ENCODE assay signal across 12 cellular contexts in genomic region chr2:85702172-85702571, GRCh38. TPM values are rescaled to one million over a fixed set of nuclear protein-coding genes. Genes with fewer than 3 reads are reported as not detected.
DNase-seq lines count a peak whose midpoint lies in the region; ATAC-seq and TF ChIP-seq lines count a peak whose summit lies in the region.
"Had no signal": no experiment of that assay in that cellular context is flagged by ENCODE, and none has a peak within 500 bp of the region (broad histone marks: within the 10 kb centered on the region; RNA-seq: fewer than 3 reads in every experiment).

No MANE protein-coding gene starts in this region.

- peak overlapping the region in 1 of 2 donors; percentile 65 for H3K4me3 Mint-ChIP-seq in activated T-cell treated with anti-CD3 and anti-CD28 coated beads, Interleukin-2, amount 50 U/mL, for 72 hours
- H3K4me3 Mint-ChIP-seq in endodermal cell = no peak overlapping the region
- peak overlapping the region in 1 of 2 donors; percentile 12 for H3K4me3 Mint-ChIP-seq in stimulated activated naive CD8-positive, alpha-beta T cell treated with anti-CD3 and anti-CD28 coated beads, Interleukin-15, amount 100 ng/mL, for 72 hours
- no peak overlapping the region for H3K4me3 Mint-ChIP-seq in naive thymus-derived CD4-positive, alpha-beta T cell
- H3K4me3 Mint-ChIP-seq: activated naive CD4-positive, alpha-beta T cell treated with anti-CD3 and anti-CD28 coated beads, Interleukin-2, amount 10 ng/mL, durations not matched to agents 7 days and 5 days had no signal

- H3K4me1 Mint-ChIP-seq in activated T-cell treated with anti-CD3 and anti-CD28 coated beads, Interleukin-2, amount 50 U/mL, for 72 hours (ENCODE audit: low read depth) = peaks cover 37% of the 10 kb centered on the region
- H3K4me1 Mint-ChIP-seq in endodermal cell = peaks cover 18% of the 10 kb centered on the region
- peaks cover 52% of the 10 kb centered on the region for H3K4me1 Mint-ChIP-seq in stimulated activated naive CD8-positive, alpha-beta T cell treated with anti-CD3 and anti-CD28 coated beads, Interleukin-15, amount 100 ng/mL, for 72 hours
- peaks cover 0 to 61% (median 3%) of the 10 kb centered on the region in 7 donors for H3K4me1 Mint-ChIP-seq in naive thymus-derived CD4-positive, alpha-beta T cell

- CTCF ChIA-PET in RWPE1 (lab: Yijun Ruan, JAX) = interaction anchor here (0.8 kb wide), 1 partner anchor 65 kb away, joined by 4 read pairs; no protein-coding TSS in a partner anchor
- CTCF ChIA-PET in naive thymus-derived CD4-positive, alpha-beta T cell (lab: Charles Lee) = no interaction called here

- no peaks in the 10 kb centered on the region for H3K9me3 ChIP-seq in endodermal cell (ENCODE audit: control insufficient read depth, low read length)
- no peaks in the 10 kb centered on the region for H3K9me3 ChIP-seq in naive thymus-derived CD4-positive, alpha-beta T cell (ENCODE audit: control insufficient read depth in 2 of 3, low read length in 3 of 3)

- H3K36me3 ChIP-seq in endodermal cell (ENCODE audit: control insufficient read depth, insufficient read depth, low read length) = no peaks in the 10 kb centered on the region
- no peaks in the 10 kb centered on the region for H3K36me3 ChIP-seq in naive thymus-derived CD4-positive, alpha-beta T cell (ENCODE audit: control insufficient read depth in 2 of 3, insufficient read depth in 3 of 3, low read length in 3 of 3)
- H3K36me3 ChIP-seq: WERI-Rb-1 had no signal

- POLR2A ChIA-PET in RWPE1 (lab: Yijun Ruan, JAX; ENCODE audit: low non-redundant PET) = no interaction called here
- POLR2A ChIA-PET in naive thymus-derived CD4-positive, alpha-beta T cell (lab: Charles Lee) = no interaction called here

- no peak overlapping the region for H3K27ac ChIP-seq in RWPE1
- H3K27ac ChIP-seq in endodermal cell (ENCODE audit: low read depth, low read length) = no peak overlapping the region
- no peak overlapping the region for H3K27ac ChIP-seq in naive thymus-derived CD4-positive, alpha-beta T cell (ENCODE audit: low read depth, low read length)
- H3K27ac ChIP-seq: WERI-Rb-1 had no signal

- H3K9me3 Mint-ChIP-seq in activated T-cell treated with anti-CD3 and anti-CD28 coated beads, Interleukin-2, amount 50 U/mL, for 72 hours = no peaks in the 10 kb centered on the region
- no peaks in the 10 kb centered on the region for H3K9me3 Mint-ChIP-seq in endodermal cell
- H3K9me3 Mint-ChIP-seq in stimulated activated naive CD8-positive, alpha-beta T cell treated with anti-CD3 and anti-CD28 coated beads, Interleukin-15, amount 100 ng/mL, for 72 hours = no peaks in the 10 kb centered on the region
- H3K9me3 Mint-ChIP-seq in naive thymus-derived CD4-positive, alpha-beta T cell = peaks cover 0 to 1% (median 0%) of the 10 kb centered on the region in 11 donors
- H3K9me3 Mint-ChIP-seq: activated naive CD4-positive, alpha-beta T cell treated with anti-CD3 and anti-CD28 coated beads, Interleukin-2, amount 10 ng/mL, durations not matched to agents 7 days and 5 days had no signal

- H3K9ac ChIP-seq in endodermal cell (ENCODE audit: extremely low read depth, low read length, poor library complexity, severe bottlenecking) = no peak overlapping the region

- peak overlapping the region; percentile 51 for H3K27ac Mint-ChIP-seq in activated T-cell treated with anti-CD3 and anti-CD28 coated beads, Interleukin-2, amount 50 U/mL, for 72 hours
- peak overlapping the region; percentile 4 for H3K27ac Mint-ChIP-seq in endodermal cell
- H3K27ac Mint-ChIP-seq in stimulated activated naive CD8-positive, alpha-beta T cell treated with anti-CD3 and anti-CD28 coated beads, Interleukin-15, amount 100 ng/mL, for 72 hours = peak overlapping the region; percentile 54 to 88
- H3K27ac Mint-ChIP-seq in naive thymus-derived CD4-positive, alpha-beta T cell = peak overlapping the region in 1 of 9 donors; percentile 66
- H3K27ac Mint-ChIP-seq: activated naive CD4-positive, alpha-beta T cell treated with anti-CD3 and anti-CD28 coated beads, Interleukin-2, amount 10 ng/mL, durations not matched to agents 7 days and 5 days had no signal

- no peak for DNase-seq in activated T-cell treated with anti-CD3 and anti-CD28 coated beads, Interleukin-2, amount 50 U/mL, for 72 hours
- no peak for DNase-seq in activated T-cell treated with anti-CD3 and anti-CD28 coated beads, Interleukin-2, amount 50 U/mL, for 48 hours
- DNase-seq in RWPE1 (ENCODE audit: low spot score) (peak; percentile 55), endodermal cell (no peak)
- no peak for DNase-seq in stimulated activated naive CD8-positive, alpha-beta T cell treated with anti-CD3 and anti-CD28 coated beads, Interleukin-15, amount 100 ng/mL, for 72 hours
- no peak for DNase-seq in naive thymus-derived CD4-positive, alpha-beta T cell
- DNase-seq: activated naive CD4-positive, alpha-beta T cell treated with anti-CD3 and anti-CD28 coated beads, Interleukin-2, amount 10 ng/mL, durations not matched to agents 7 days and 5 days; NK-92 treated with Interleukin-12 subunit alpha and Interleukin-12 subunit beta, amount 100 ng/mL, for 24 hours; WERI-Rb-1 had no signal

- peaks cover 3% of the 10 kb centered on the region for H3K4me1 ChIP-seq in endodermal cell (ENCODE audit: control insufficient read depth, insufficient read depth, low read length)
- peaks cover 0 to 25% of the 10 kb centered on the region in 2 donors for H3K4me1 ChIP-seq in naive thymus-derived CD4-positive, alpha-beta T cell (ENCODE audit: control insufficient read depth in 2 of 2, insufficient read depth in 2 of 2, low read length in 2 of 2)

- intact Hi-C loops in naive thymus-derived CD4-positive, alpha-beta T cell (cut with micrococcal nuclease) = no loop called here

- no peak overlapping the region for H3K4me3 ChIP-seq in endodermal cell (ENCODE audit: low read length)
- no peak overlapping the region for H3K4me3 ChIP-seq in naive thymus-derived CD4-positive, alpha-beta T cell (ENCODE audit: low read length)

- H3K27me3 Mint-ChIP-seq in activated T-cell treated with anti-CD3 and anti-CD28 coated beads, Interleukin-2, amount 50 U/mL, for 72 hours (ENCODE audit: low read depth) = peaks cover 10% of the 10 kb centered on the region
- H3K27me3 Mint-ChIP-seq in endodermal cell (ENCODE audit: insufficient read depth) = peaks cover 28% of the 10 kb centered on the region
- H3K27me3 Mint-ChIP-seq in stimulated activated naive CD8-positive, alpha-beta T cell treated with anti-CD3 and anti-CD28 coated beads, Interleukin-15, amount 100 ng/mL, for 72 hours = peaks cover 9% of the 10 kb centered on the region
- peaks cover 0 to 7% (median 2%) of the 10 kb centered on the region in 5 donors for H3K27me3 Mint-ChIP-seq in naive thymus-derived CD4-positive, alpha-beta T cell

- H3K36me3 Mint-ChIP-seq in activated T-cell treated with anti-CD3 and anti-CD28 coated beads, Interleukin-2, amount 50 U/mL, for 72 hours (ENCODE audit: insufficient read depth in 2 of 2) = no peaks in the 10 kb centered on the region
- no peaks in the 10 kb centered on the region for H3K36me3 Mint-ChIP-seq in endodermal cell (ENCODE audit: low read depth)
- H3K36me3 Mint-ChIP-seq in naive thymus-derived CD4-positive, alpha-beta T cell = peaks cover 0 to 1% (median 0%) of the 10 kb centered on the region in 5 donors
- H3K36me3 Mint-ChIP-seq: activated naive CD4-positive, alpha-beta T cell treated with anti-CD3 and anti-CD28 coated beads, Interleukin-2, amount 10 ng/mL, durations not matched to agents 7 days and 5 days had no signal

- H3K27me3 ChIP-seq in endodermal cell (ENCODE audit: control insufficient read depth, insufficient read depth, low read length, poor library complexity, severe bottlenecking) = peaks cover 13% of the 10 kb centered on the region
- no peaks in the 10 kb centered on the region for H3K27me3 ChIP-seq in naive thymus-derived CD4-positive, alpha-beta T cell (ENCODE audit: control insufficient read depth in 2 of 2, insufficient read depth in 2 of 2, low read length in 2 of 2)

- ATAC-seq in activated T-cell treated with anti-CD3 and anti-CD28 coated beads, Interleukin-2, amount 50 U/mL, for 72 hours (replicated peaks in 1 of 2) = no peak
- peak; percentile 56 for ATAC-seq in stimulated activated naive CD8-positive, alpha-beta T cell treated with anti-CD3 and anti-CD28 coated beads, Interleukin-15, amount 100 ng/mL, for 72 hours
- no peak for ATAC-seq in GM18520 (IDR thresholded peaks at IDR 0.05; ENCODE audit: unreplicated experiment)
- no peak for ATAC-seq in HG02610 (IDR thresholded peaks at IDR 0.05; ENCODE audit: unreplicated experiment)
- no peak for ATAC-seq in naive thymus-derived CD4-positive, alpha-beta T cell

- no peak for TF ChIP-seq CTCF in RWPE1 (conservative IDR thresholded peaks at IDR 0.05; ENCODE audit: low read depth)
- TF ChIP-seq CTCF in endodermal cell (conservative IDR thresholded peaks at IDR 0.05) = no peak

RNA-seq across cellular contexts. Expression of gene GNLY, which starts 8.0 kb away (rescaled TPM):
- 100 to 1,000 TPM in 1 of 2 donors, 10 to 100 TPM in 1; 23.8 to 143 TPM for total RNA-seq in activated T-cell treated with anti-CD3 and anti-CD28 coated beads, Interleukin-2, amount 50 U/mL, for 72 hours
- total RNA-seq in endodermal cell = not detected
- 0.39 TPM for polyA plus RNA-seq in endodermal cell (2013, experiment 1 of 2)
- polyA plus RNA-seq in endodermal cell (2013, experiment 2 of 2) = 0.66 TPM
- 100 to 1,000 TPM in 2 of 5 experiments, 10 to 100 TPM in 1, 1 to 10 TPM in 2; 5.9 to 780 (median 84.7) TPM for total RNA-seq in naive thymus-derived CD4-positive, alpha-beta T cell
- 10 to 100 TPM; 11.1 to 13.5 TPM for polyA plus RNA-seq in naive thymus-derived CD4-positive, alpha-beta T cell

RNA-seq across cellular contexts. Expression of gene SFTPB, which starts 34.2 kb away (rescaled TPM):
- total RNA-seq in activated T-cell treated with anti-CD3 and anti-CD28 coated beads, Interleukin-2, amount 50 U/mL, for 72 hours = not detected
- not detected for total RNA-seq in endodermal cell
- polyA plus RNA-seq in endodermal cell (2013, experiment 1 of 2) = not detected
- polyA plus RNA-seq in endodermal cell (2013, experiment 2 of 2) = not detected
- not detected for total RNA-seq in naive thymus-derived CD4-positive, alpha-beta T cell
- not detected for polyA plus RNA-seq in naive thymus-derived CD4-positive, alpha-beta T cell
- total RNA-seq: lower leg skin had no signal

RNA-seq across cellular contexts. Expression of gene ATOH8, which starts 51.6 kb away (rescaled TPM):
- total RNA-seq in activated T-cell treated with anti-CD3 and anti-CD28 coated beads, Interleukin-2, amount 50 U/mL, for 72 hours = not detected
- total RNA-seq in endodermal cell = 1 to 10 TPM; 1.3 to 1.6 TPM
- polyA plus RNA-seq in endodermal cell (2013, experiment 1 of 2) = 6.6 TPM
- 8.9 TPM for polyA plus RNA-seq in endodermal cell (2013, experiment 2 of 2)
- total RNA-seq in naive thymus-derived CD4-positive, alpha-beta T cell = under 1 TPM in 2 of 5 experiments, not detected in 3; 0.42 to 0.73 TPM
- polyA plus RNA-seq in naive thymus-derived CD4-positive, alpha-beta T cell = not detected

Comparison
In these comparisons a context has a peak if more than half of its experiments do, and no peak if none do; other contexts are left out.
1. RNA of gene GNLY, which starts 8.0 kb away (total RNA-seq): 23.8 to 143 TPM in activated T-cell treated with anti-CD3 and anti-CD28 coated beads, Interleukin-2, amount 50 U/mL, for 72 hours and 5.9 to 780 TPM in naive thymus-derived CD4-positive, alpha-beta T cell; not detected in endodermal cell; every median in the first group is over 4 times any median in the second.